In genomic region chrX:98379134-98379533, GRCh38 we compare ENCODE assay signal across 25 cellular contexts.
DNase-seq lines count a peak whose midpoint lies in the region; ATAC-seq and TF ChIP-seq lines count a peak whose summit lies in the region.
"Had no signal": no experiment of that assay in that cellular context is flagged by ENCODE, and none has a peak within 500 bp of the region (broad histone marks: within the 10 kb centered on the region; RNA-seq: fewer than 3 reads in every experiment).

No MANE protein-coding gene starts in this region.

- H3T11ph ChIP-seq in H9 (ENCODE audit: low read length), result no peak overlapping the region

- H3K4me1 Mint-ChIP-seq in H9 (peaks cover 32 to 42% of the 10 kb centered on the region in 2 experiments), endodermal cell (peaks cover 21% of the 10 kb centered on the region)
- H3K4me1 Mint-ChIP-seq: IgD-negative memory B cell; stimulated activated naive CD8-positive, alpha-beta T cell treated with anti-CD3 and anti-CD28 coated beads, Interleukin-15, amount 100 ng/mL, for 72 hours; T-helper 17 cell had no signal

- H3K27me3 Mint-ChIP-seq in H9 (ENCODE audit: low read depth), result peaks cover 3% of the 10 kb centered on the region; the same call in 1 of the 2 replicates
- H3K27me3 Mint-ChIP-seq in endodermal cell (ENCODE audit: insufficient read depth), result no peaks in the 10 kb centered on the region
- H3K27me3 Mint-ChIP-seq: IgD-negative memory B cell; stimulated activated naive CD8-positive, alpha-beta T cell treated with anti-CD3 and anti-CD28 coated beads, Interleukin-15, amount 100 ng/mL, for 72 hours; T-helper 17 cell had no signal

- H3K56ac ChIP-seq in H9 (ENCODE audit: insufficient read length, low read depth, low read length), result no peak overlapping the region

- H4K8ac ChIP-seq in H9 (replicated peaks; ENCODE audit: insufficient read length, low read depth, low read length), result no peak overlapping the region

- no peak overlapping the region for H2AFZ ChIP-seq in H9 (ENCODE audit: low read length)
- H2AFZ ChIP-seq: GM23248 had no signal

- no peak overlapping the region for H3K23ac ChIP-seq in H9 (ENCODE audit: insufficient read length, low read depth, low read length)

- peaks cover 12% of the 10 kb centered on the region for H3K9me3 ChIP-seq in H9 (ENCODE audit: control insufficient read depth, low read depth, low read length)
- H3K9me3 ChIP-seq in endodermal cell (ENCODE audit: control insufficient read depth, low read length), result peaks cover 13% of the 10 kb centered on the region
- H3K9me3 ChIP-seq: body of pancreas, SJSA1 had no signal

- no peaks in the 10 kb centered on the region for H3K36me3 ChIP-seq in endodermal cell (ENCODE audit: control insufficient read depth, insufficient read depth, low read length)
- H3K36me3 ChIP-seq: BLaER1 treated with 17β-estradiol and CSF1 and Interleukin-3, amounts not matched to agents 10 nM and 100 nM; heart left ventricle; SJSA1; tibial artery had no signal

- CTCF ChIA-PET in HEK293T (lab: Yijun Ruan, JAX), result no interaction called here

- no peak overlapping the region for H2BK12ac ChIP-seq in H9 (ENCODE audit: insufficient read length, low read depth, low read length)

- no peak overlapping the region for H3K4ac ChIP-seq in H9 (ENCODE audit: low read depth, low read length)

- H2BK15ac ChIP-seq in H9 (ENCODE audit: low read depth, low read length), result no peak overlapping the region

- no peaks in the 10 kb centered on the region for H3K79me1 ChIP-seq in H9 (ENCODE audit: insufficient read depth, low read depth, low read length, poor library complexity, severe bottlenecking)

- H3K14ac ChIP-seq in H9 (ENCODE audit: insufficient read depth, low read length), result no peak overlapping the region

- no peak overlapping the region for H2BK20ac ChIP-seq in H9 (ENCODE audit: low read depth, low read length, poor library complexity, severe bottlenecking)

- H3K9ac ChIP-seq in H9 (ENCODE audit: extremely low read depth, insufficient read length, low read length) (no peak overlapping the region), endodermal cell (ENCODE audit: extremely low read depth, low read length, poor library complexity, severe bottlenecking) (no peak overlapping the region)
- H3K9ac ChIP-seq: BLaER1 treated with 17β-estradiol and CSF1 and Interleukin-3, amounts not matched to agents 10 nM and 100 nM; GM23248 had no signal

- H3K27me3 ChIP-seq in H9 (ENCODE audit: insufficient read depth, low read length) (no peaks in the 10 kb centered on the region), endodermal cell (ENCODE audit: control insufficient read depth, insufficient read depth, low read length, poor library complexity, severe bottlenecking) (no peaks in the 10 kb centered on the region)
- H3K27me3 ChIP-seq: body of pancreas, heart left ventricle, SJSA1, tibial artery had no signal

- H3K23me2 ChIP-seq in H9 (ENCODE audit: insufficient read length, low read depth, low read length, poor library complexity, severe bottlenecking), result peaks cover 3% of the 10 kb centered on the region

- peak; percentile 74 for TF ChIP-seq CTCF in H9 (conservative IDR thresholded peaks at IDR 0.05)
- peak; percentile 64 for TF ChIP-seq CTCF in endodermal cell (conservative IDR thresholded peaks at IDR 0.05)

- DNase-seq in DMS53 (lab: John Stamatoyannopoulos, UW) (peak; percentile 33), H9 (peak; percentile 31), NCI-H82 (lab: John Stamatoyannopoulos, UW) (peak; percentile 67), endodermal cell (no peak), NCI-H446 (lab: John Stamatoyannopoulos, UW) (no peak), UCSD-AML1 (lab: John Stamatoyannopoulos, UW; ENCODE audit: unreplicated experiment) (no peak), HEK293T (ENCODE audit: extremely low spot score) (no peak)
- DNase-seq: activated CD4-positive, alpha-beta T cell treated with anti-CD3 and anti-CD28 coated beads for 48 hours; activated T-cell treated with anti-CD3 and anti-CD28 coated beads, Interleukin-2, amount 50 U/mL, for 4 hours; body of pancreas; GM23248; heart left ventricle; left cardiac atrium; mammary epithelial cell; NCI-H1417 treated with DMSO at 0.1 percent for 48 hours; NCI-H774; stimulated activated naive CD8-positive, alpha-beta T cell treated with anti-CD3 and anti-CD28 coated beads, Interleukin-15, amount 100 ng/mL, for 72 hours; T-helper 17 cell; tibial artery had no signal

- H3K4me3 Mint-ChIP-seq in H9 (peak overlapping the region in 1 of 2 experiments; percentile 7; a peak in 2 of 5 replicates), endodermal cell (no peak overlapping the region)
- H3K4me3 Mint-ChIP-seq: activated T-cell treated with anti-CD3 and anti-CD28 coated beads, Interleukin-2, amount 50 U/mL, for 4 hours; IgD-negative memory B cell; stimulated activated naive CD8-positive, alpha-beta T cell treated with anti-CD3 and anti-CD28 coated beads, Interleukin-15, amount 100 ng/mL, for 72 hours; T-helper 17 cell had no signal

- H3K27ac Mint-ChIP-seq in H9 (peak overlapping the region in 2 of 3 experiments; percentile 1 to 6; a peak in 1 of 7 replicates), endodermal cell (no peak overlapping the region)
- H3K27ac Mint-ChIP-seq: IgD-negative memory B cell; stimulated activated naive CD8-positive, alpha-beta T cell treated with anti-CD3 and anti-CD28 coated beads, Interleukin-15, amount 100 ng/mL, for 72 hours; T-helper 17 cell had no signal

- no peak overlapping the region for H2BK120ac ChIP-seq in H9 (ENCODE audit: low read depth, low read length, poor library complexity, severe bottlenecking)

- no peaks in the 10 kb centered on the region for H3K79me2 ChIP-seq in H9 (ENCODE audit: insufficient read depth, low read length)

- POLR2A ChIA-PET in HEK293T (lab: Yijun Ruan, JAX), result no interaction called here

- WGBS in H9 (ENCODE audit: extremely low coverage, insufficient read length, low lambda C conversion rate), result no CpG with 5 or more reads among the region's 3 CpGs
- WGBS in endodermal cell (ENCODE audit: insufficient coverage in 1 of 2, insufficient read length in 1 of 2), 2 experiments, result 93 to 100% methylated on average over 2 to 3 of the region's 3 CpGs

- H3K4me1 ChIP-seq in H9 (ENCODE audit: insufficient read depth, low read length) (no peaks in the 10 kb centered on the region), endodermal cell (ENCODE audit: control insufficient read depth, insufficient read depth, low read length) (no peaks in the 10 kb centered on the region)
- H3K4me1 ChIP-seq: BLaER1 treated with 17β-estradiol and CSF1 and Interleukin-3, amounts not matched to agents 10 nM and 100 nM; body of pancreas; heart left ventricle; SJSA1; tibial artery had no signal

- no peak overlapping the region for H2BK5ac ChIP-seq in H9 (ENCODE audit: insufficient read length, low read length)

- ATAC-seq in GM21529 (IDR thresholded peaks at IDR 0.05; ENCODE audit: unreplicated experiment), result no peak
- ATAC-seq: activated T-cell treated with anti-CD3 and anti-CD28 coated beads, Interleukin-2, amount 50 U/mL, for 4 hours; body of pancreas; heart left ventricle; left cardiac atrium; stimulated activated naive CD8-positive, alpha-beta T cell treated with anti-CD3 and anti-CD28 coated beads, Interleukin-15, amount 100 ng/mL, for 72 hours; T-helper 17 cell had no signal

- no peak overlapping the region for H3K4me2 ChIP-seq in H9 (ENCODE audit: insufficient read depth, insufficient read length, low read length)
- H3K4me2 ChIP-seq: BLaER1 treated with 17β-estradiol and CSF1 and Interleukin-3, amounts not matched to agents 10 nM and 100 nM had no signal

- no peak overlapping the region for H3K18ac ChIP-seq in H9 (ENCODE audit: insufficient read length, low read depth, low read length)

- H3K9me3 Mint-ChIP-seq in H9 (peaks cover 14 to 15% of the 10 kb centered on the region in 2 experiments), endodermal cell (peaks cover 39% of the 10 kb centered on the region)
- H3K9me3 Mint-ChIP-seq: stimulated activated naive CD8-positive, alpha-beta T cell treated with anti-CD3 and anti-CD28 coated beads, Interleukin-15, amount 100 ng/mL, for 72 hours had no signal

- H4K5ac ChIP-seq in H9 (ENCODE audit: insufficient read length, low read depth, low read length), result no peak overlapping the region

- no peak overlapping the region for H4K91ac ChIP-seq in H9 (ENCODE audit: insufficient read length, low read depth, low read length)

- no peaks in the 10 kb centered on the region for H4K20me1 ChIP-seq in H9 (ENCODE audit: control insufficient read depth, insufficient read depth, insufficient read length)
- H4K20me1 ChIP-seq: BLaER1 treated with 17β-estradiol and CSF1 and Interleukin-3, amounts not matched to agents 10 nM and 100 nM had no signal

- H3K27ac ChIP-seq in H9 (ENCODE audit: insufficient read length, low read depth, low read length), result no peak overlapping the region
- H3K27ac ChIP-seq in endodermal cell (ENCODE audit: low read depth, low read length), result no peak overlapping the region
- H3K27ac ChIP-seq: BLaER1 treated with 17β-estradiol and CSF1 and Interleukin-3, amounts not matched to agents 10 nM and 100 nM; body of pancreas; epithelial cell of prostate; GM23248; heart left ventricle; HL-60; SJSA1; tibial artery had no signal

- H2AK5ac ChIP-seq in H9 (ENCODE audit: insufficient read length, low read length), result no peak overlapping the region

- H3K4me3 ChIP-seq in endodermal cell (ENCODE audit: low read length), result no peak overlapping the region
- H3K4me3 ChIP-seq: BLaER1 treated with 17β-estradiol and CSF1 and Interleukin-3, amounts not matched to agents 10 nM and 100 nM; body of pancreas; GM23248; heart left ventricle; SJSA1; tibial artery had no signal

- H3K36me3 Mint-ChIP-seq in H9 (ENCODE audit: insufficient read depth in 1 of 3, low read depth in 3 of 3), result peaks cover 15 to 55% (median 27%) of the 10 kb centered on the region in 3 experiments
- peaks cover 14% of the 10 kb centered on the region for H3K36me3 Mint-ChIP-seq in endodermal cell (ENCODE audit: low read depth)
- H3K36me3 Mint-ChIP-seq: IgD-negative memory B cell had no signal

TF ChIP-seq in HEK293T, 16 proteins besides CTCF, POLR2A, EP300 and RAD21:
- TF ChIP-seq ARNT (IDR thresholded peaks at IDR 0.05), result no peak
- no peak for TF ChIP-seq ELF4 (IDR thresholded peaks at IDR 0.05)
- TF ChIP-seq SP1 (IDR thresholded peaks at IDR 0.05), result no peak
- TF ChIP-seq HDGF (IDR thresholded peaks at IDR 0.05; ENCODE audit: borderline replicate concordance), result no peak
- TF ChIP-seq ZNF384 (IDR thresholded peaks at IDR 0.05), result no peak
- TF ChIP-seq FOXA1 (IDR thresholded peaks at IDR 0.05), result no peak
- no peak for TF ChIP-seq CTBP1 (IDR thresholded peaks at IDR 0.05; ENCODE audit: borderline replicate concordance)
- no peak for TF ChIP-seq LEF1 (IDR thresholded peaks at IDR 0.05; ENCODE audit: borderline replicate concordance)
- TF ChIP-seq FOXK2 (IDR thresholded peaks at IDR 0.05), result no peak
- no peak for TF ChIP-seq BHLHE40 (IDR thresholded peaks at IDR 0.05; ENCODE audit: borderline replicate concordance)
- TF ChIP-seq TARDBP (IDR thresholded peaks at IDR 0.05), result no peak
- no peak for TF ChIP-seq L3MBTL2 (conservative IDR thresholded peaks at IDR 0.05)

Comparison
In these comparisons a context has a peak if more than half of its experiments do, and no peak if none do; other contexts are left out.
1. DNase-seq: peak in DMS53 (single experiment), H9 (single experiment) and NCI-H82 (single experiment); none in endodermal cell (single experiment), NCI-H446 (0 of 2), UCSD-AML1 (single experiment) and HEK293T (single experiment).